Comparison of ENCODE assay signal across 1 cellular context in genomic region chr15:40846846-40847224, GRCh38.
TF ChIP-seq lines count a peak whose summit lies in the region.

No MANE protein-coding gene starts in this region.

TF ChIP-seq in K562, 482 proteins besides CTCF, POLR2A, EP300 and RAD21:
- TF ChIP-seq ZBTB26 (CRISPR knock-in tag; IDR thresholded peaks at IDR 0.05): no peak
- TF ChIP-seq BRD4 (IDR thresholded peaks at IDR 0.05): no peak
- TF ChIP-seq PYGO2 (tag; IDR thresholded peaks at IDR 0.05): no peak
- no peak for TF ChIP-seq ASH1L (IDR thresholded peaks at IDR 0.05; ENCODE audit: borderline replicate concordance, low read depth, partially characterized antibody)
- TF ChIP-seq ZNF217 (CRISPR knock-in tag; IDR thresholded peaks at IDR 0.05): no peak
- no peak for TF ChIP-seq KAT2B (IDR thresholded peaks at IDR 0.05; ENCODE audit: low read depth, low read length)
- TF ChIP-seq STAT5A (IDR thresholded peaks at IDR 0.05; ENCODE audit: borderline replicate concordance, low read length): no peak
- no peak for TF ChIP-seq HMG20A (CRISPR knock-in tag; conservative IDR thresholded peaks at IDR 0.05)
- no peak for TF ChIP-seq ZNF785 (CRISPR knock-in tag; IDR thresholded peaks at IDR 0.05)
- no peak for TF ChIP-seq RCOR1 (IDR thresholded peaks at IDR 0.05; ENCODE audit: borderline replicate concordance in 1 of 2, low read depth in 2 of 2, low read length in 2 of 2)
- TF ChIP-seq, protein P1, sequence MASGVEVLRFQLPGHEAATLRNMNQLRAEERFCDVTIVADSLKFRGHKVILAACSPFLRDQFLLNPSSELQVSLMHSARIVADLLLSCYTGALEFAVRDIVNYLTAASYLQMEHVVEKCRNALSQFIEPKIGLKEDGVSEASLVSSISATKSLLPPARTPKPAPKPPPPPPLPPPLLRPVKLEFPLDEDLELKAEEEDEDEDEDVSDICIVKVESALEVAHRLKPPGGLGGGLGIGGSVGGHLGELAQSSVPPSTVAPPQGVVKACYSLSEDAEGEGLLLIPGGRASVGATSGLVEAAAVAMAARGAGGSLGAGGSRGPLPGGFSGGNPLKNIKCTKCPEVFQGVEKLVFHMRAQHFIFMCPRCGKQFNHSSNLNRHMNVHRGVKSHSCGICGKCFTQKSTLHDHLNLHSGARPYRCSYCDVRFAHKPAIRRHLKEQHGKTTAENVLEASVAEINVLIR (CRISPR knock-in tag; IDR thresholded peaks at IDR 0.05): no peak
- TF ChIP-seq, protein P2, sequence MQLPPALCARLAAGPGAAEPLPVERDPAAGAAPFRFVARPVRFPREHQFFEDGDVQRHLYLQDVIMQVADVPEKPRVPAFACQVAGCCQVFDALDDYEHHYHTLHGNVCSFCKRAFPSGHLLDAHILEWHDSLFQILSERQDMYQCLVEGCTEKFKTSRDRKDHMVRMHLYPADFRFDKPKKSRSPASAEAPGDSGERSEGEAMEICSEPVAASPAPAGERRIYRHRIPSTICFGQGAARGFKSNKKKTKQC (CRISPR knock-in tag; IDR thresholded peaks at IDR 0.05): no peak
- no peak for TF ChIP-seq ZBTB33 (CRISPR knock-in tag; IDR thresholded peaks at IDR 0.05)
- TF ChIP-seq ESRRA (IDR thresholded peaks at IDR 0.05; ENCODE audit: borderline replicate concordance, low read depth): no peak
- TF ChIP-seq RAD51 (IDR thresholded peaks at IDR 0.05; ENCODE audit: borderline replicate concordance, low read depth): no peak
- TF ChIP-seq SP1 (CRISPR knock-in tag; IDR thresholded peaks at IDR 0.05): no peak
TF ChIP-seq in K562: peak in this region for 0.
